Comparison of ENCODE assay signal across 16 cellular contexts in genomic region chr6:22826961-22827360, GRCh38.
DNase-seq lines count a peak whose midpoint lies in the region; ATAC-seq, FAIRE-seq and TF ChIP-seq lines count a peak whose summit lies in the region.
"Had no signal": no experiment of that assay in that cellular context is flagged by ENCODE, and none has a peak within 500 bp of the region (broad histone marks: within the 10 kb centered on the region; RNA-seq: fewer than 3 reads in every experiment).

No MANE protein-coding gene starts in this region.

- H3F3A ChIP-seq in GM23248 (ENCODE audit: insufficient read depth) (no peaks in the 10 kb centered on the region), smooth muscle cell (ENCODE audit: low read depth) (peaks cover 27% of the 10 kb centered on the region)

- ATAC-seq in GM19328 (IDR thresholded peaks at IDR 0.05; ENCODE audit: unreplicated experiment) = no peak
- ATAC-seq: stimulated activated naive CD8-positive, alpha-beta T cell treated with anti-CD3 and anti-CD28 coated beads, Interleukin-15, amount 100 ng/mL, for 72 hours; T-cell had no signal

- H3K9ac ChIP-seq in GM23248 (no peak overlapping the region), smooth muscle cell (ENCODE audit: low read depth) (peak overlapping the region; percentile 93)

- no peak overlapping the region for H3K4me2 ChIP-seq in GM23248 (ENCODE audit: unreplicated experiment)
- H3K4me2 ChIP-seq in smooth muscle cell = peak overlapping the region; percentile 79

- DNase-seq in GM23248 = no peak
- DNase-seq in ascending aorta (ENCODE audit: low spot score in 2 of 2) = no peak
- DNase-seq in smooth muscle cell (lab: John Stamatoyannopoulos, UW; ENCODE audit: unreplicated experiment) = no peak
- no peak for DNase-seq in CD1c-positive myeloid dendritic cell (ENCODE audit: extremely low spot score)
- DNase-seq in iPS-NIHi11 (ENCODE audit: low spot score) = no peak
- no peak for DNase-seq in NCI-H446 treated with DMSO at 0.1 percent for 48 hours (lab: John Stamatoyannopoulos, UW)
- DNase-seq: activated CD4-positive, CD25-positive, alpha-beta regulatory T cell treated with anti-CD3 and anti-CD28 coated beads, Interleukin-2, amount 50 U/mL, for 72 hours; activated CD8-positive, alpha-beta memory T cell treated with anti-CD3 and anti-CD28 coated beads, Interleukin-2, amount 50 U/mL, for 4 hours; DMS79; NCI-H1105 treated with DMSO at 0.1 percent for 48 hours; nucleus accumbens; stimulated activated CD4-positive, alpha-beta T cell treated with anti-CD3 and anti-CD28 coated beads, Interleukin-12 subunit alpha, Interleukin-12 subunit beta, amount 100 ng/mL, for 4 hours; stimulated activated naive CD8-positive, alpha-beta T cell treated with anti-CD3 and anti-CD28 coated beads, Interleukin-15, amount 100 ng/mL, for 72 hours; T-cell had no signal

- TF ChIP-seq CTCF in ascending aorta (IDR thresholded peaks at IDR 0.05) (no peak), smooth muscle cell (IDR thresholded peaks at IDR 0.05; ENCODE audit: borderline replicate concordance, insufficient read depth, poor library complexity, severe bottlenecking) (no peak)

- H3K9me3 ChIP-seq in GM23248 (ENCODE audit: low read depth) (no peaks in the 10 kb centered on the region), ascending aorta (no peaks in the 10 kb centered on the region), smooth muscle cell (replicated peaks; ENCODE audit: low read depth) (no peaks in the 10 kb centered on the region)

- intact Hi-C loops in ascending aorta (cut with DNase I) = loop anchor here (10.0 kb wide), 2 partner anchors 752 to 1232 kb away; partner anchors contain the start of gene SOX4

- H3K79me2 ChIP-seq in GM23248 (ENCODE audit: insufficient read depth) = no peaks in the 10 kb centered on the region
- H3K79me2 ChIP-seq in smooth muscle cell (ENCODE audit: low read depth) = no peaks in the 10 kb centered on the region

- H3K4me3 ChIP-seq in GM23248 = no peak overlapping the region
- no peak overlapping the region for H3K4me3 ChIP-seq in ascending aorta
- no peak overlapping the region for H3K4me3 ChIP-seq in smooth muscle cell

- H2AFZ ChIP-seq in GM23248 (peak overlapping the region; percentile 22; the same call in 1 of the 2 replicates), smooth muscle cell (ENCODE audit: low read depth) (peak overlapping the region; percentile 90)

- 70 to 79% methylated on average over 2 of the region's 2 CpGs for WGBS in GM23248 (ENCODE audit: low coverage in 1 of 2, low lambda C conversion rate in 2 of 2, missing lambda C conversion rate in 2 of 2), 2 experiments
- WGBS in smooth muscle cell (ENCODE audit: low lambda C conversion rate) = 93% methylated on average over 2 of the region's 2 CpGs

- no peaks in the 10 kb centered on the region for H3K36me3 ChIP-seq in GM23248 (ENCODE audit: low read depth)
- no peaks in the 10 kb centered on the region for H3K36me3 ChIP-seq in ascending aorta
- H3K36me3 ChIP-seq in smooth muscle cell (ENCODE audit: low read depth) = no peaks in the 10 kb centered on the region

- H3K27me3 ChIP-seq in GM23248 (replicated peaks; ENCODE audit: insufficient read depth) = no peaks in the 10 kb centered on the region
- no peaks in the 10 kb centered on the region for H3K27me3 ChIP-seq in ascending aorta
- no peaks in the 10 kb centered on the region for H3K27me3 ChIP-seq in smooth muscle cell (ENCODE audit: low read depth)

- in situ Hi-C loops in GM23248 (cut with MboI) = no loop called here

- H3K27ac ChIP-seq in GM23248 (no peak overlapping the region), ascending aorta (peak overlapping the region; percentile 82 to 87), smooth muscle cell (ENCODE audit: low read depth) (peak overlapping the region; percentile 100)

- H4K20me1 ChIP-seq in GM23248 (ENCODE audit: insufficient read depth) (no peaks in the 10 kb centered on the region), smooth muscle cell (ENCODE audit: low read depth) (no peaks in the 10 kb centered on the region)

- peak; percentile 71 for FAIRE-seq in islet of Langerhans (lab: Jason Lieb, UNC)

- H3K4me1 ChIP-seq in GM23248 (ENCODE audit: insufficient read depth) (peaks cover 20% of the 10 kb centered on the region), ascending aorta (peaks cover 0 to 18% of the 10 kb centered on the region in 2 donors), smooth muscle cell (ENCODE audit: low read depth) (peaks cover 17% of the 10 kb centered on the region)

- H3K9me2 ChIP-seq in GM23248 (ENCODE audit: insufficient read depth) = no peaks in the 10 kb centered on the region
